1 cellular context compared by ENCODE assay signal in the genomic region with DNA sequence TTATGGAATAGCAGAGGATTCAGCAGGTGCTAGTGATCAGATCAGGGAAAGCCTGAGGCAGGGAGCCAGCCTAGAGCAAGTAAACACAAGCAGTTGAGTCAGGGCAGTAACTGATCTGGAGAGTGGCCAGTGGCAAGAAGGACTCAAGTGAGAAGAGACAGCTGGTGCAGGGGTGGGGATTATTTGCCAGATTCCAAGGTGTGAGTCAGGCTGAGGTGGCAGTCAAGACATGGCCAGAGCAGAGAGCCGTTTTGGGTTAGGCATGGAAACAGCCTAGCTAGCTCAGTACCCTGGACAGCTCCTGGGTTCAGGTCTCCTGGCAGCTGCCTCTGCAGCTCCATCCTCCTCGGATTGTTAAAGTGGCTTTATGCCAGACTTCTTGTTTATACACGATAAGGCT.
A peak's percentile ranks its signal among the peaks of the same experiment; 100 is the strongest.
TF ChIP-seq lines count a peak whose summit lies in the region.

No MANE protein-coding gene starts in this region.

TF ChIP-seq in HepG2, 621 proteins besides CTCF, POLR2A, EP300 and RAD21 (continued from another document and continues in another):
- TF ChIP-seq, protein P1, sequence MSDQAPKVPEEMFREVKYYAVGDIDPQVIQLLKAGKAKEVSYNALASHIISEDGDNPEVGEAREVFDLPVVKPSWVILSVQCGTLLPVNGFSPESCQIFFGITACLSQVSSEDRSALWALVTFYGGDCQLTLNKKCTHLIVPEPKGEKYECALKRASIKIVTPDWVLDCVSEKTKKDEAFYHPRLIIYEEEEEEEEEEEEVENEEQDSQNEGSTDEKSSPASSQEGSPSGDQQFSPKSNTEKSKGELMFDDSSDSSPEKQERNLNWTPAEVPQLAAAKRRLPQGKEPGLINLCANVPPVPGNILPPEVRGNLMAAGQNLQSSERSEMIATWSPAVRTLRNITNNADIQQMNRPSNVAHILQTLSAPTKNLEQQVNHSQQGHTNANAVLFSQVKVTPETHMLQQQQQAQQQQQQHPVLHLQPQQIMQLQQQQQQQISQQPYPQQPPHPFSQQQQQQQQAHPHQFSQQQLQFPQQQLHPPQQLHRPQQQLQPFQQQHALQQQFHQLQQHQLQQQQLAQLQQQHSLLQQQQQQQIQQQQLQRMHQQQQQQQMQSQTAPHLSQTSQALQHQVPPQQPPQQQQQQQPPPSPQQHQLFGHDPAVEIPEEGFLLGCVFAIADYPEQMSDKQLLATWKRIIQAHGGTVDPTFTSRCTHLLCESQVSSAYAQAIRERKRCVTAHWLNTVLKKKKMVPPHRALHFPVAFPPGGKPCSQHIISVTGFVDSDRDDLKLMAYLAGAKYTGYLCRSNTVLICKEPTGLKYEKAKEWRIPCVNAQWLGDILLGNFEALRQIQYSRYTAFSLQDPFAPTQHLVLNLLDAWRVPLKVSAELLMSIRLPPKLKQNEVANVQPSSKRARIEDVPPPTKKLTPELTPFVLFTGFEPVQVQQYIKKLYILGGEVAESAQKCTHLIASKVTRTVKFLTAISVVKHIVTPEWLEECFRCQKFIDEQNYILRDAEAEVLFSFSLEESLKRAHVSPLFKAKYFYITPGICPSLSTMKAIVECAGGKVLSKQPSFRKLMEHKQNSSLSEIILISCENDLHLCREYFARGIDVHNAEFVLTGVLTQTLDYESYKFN (CRISPR knock-in tag; conservative IDR thresholded peaks at IDR 0.05), result no peak
- TF ChIP-seq, protein P2, sequence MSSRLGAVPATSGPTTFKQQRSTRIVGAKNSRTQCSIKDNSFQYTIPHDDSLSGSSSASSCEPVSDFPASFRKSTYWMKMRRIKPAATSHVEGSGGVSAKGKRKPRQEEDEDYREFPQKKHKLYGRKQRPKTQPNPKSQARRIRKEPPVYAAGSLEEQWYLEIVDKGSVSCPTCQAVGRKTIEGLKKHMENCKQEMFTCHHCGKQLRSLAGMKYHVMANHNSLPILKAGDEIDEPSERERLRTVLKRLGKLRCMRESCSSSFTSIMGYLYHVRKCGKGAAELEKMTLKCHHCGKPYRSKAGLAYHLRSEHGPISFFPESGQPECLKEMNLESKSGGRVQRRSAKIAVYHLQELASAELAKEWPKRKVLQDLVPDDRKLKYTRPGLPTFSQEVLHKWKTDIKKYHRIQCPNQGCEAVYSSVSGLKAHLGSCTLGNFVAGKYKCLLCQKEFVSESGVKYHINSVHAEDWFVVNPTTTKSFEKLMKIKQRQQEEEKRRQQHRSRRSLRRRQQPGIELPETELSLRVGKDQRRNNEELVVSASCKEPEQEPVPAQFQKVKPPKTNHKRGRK (CRISPR knock-in tag; IDR thresholded peaks at IDR 0.05), result no peak
- no peak for TF ChIP-seq ZNF260 (CRISPR knock-in tag; IDR thresholded peaks at IDR 0.05; ENCODE audit: borderline replicate concordance, low read depth)
- TF ChIP-seq SETDB1 (CRISPR knock-in tag; IDR thresholded peaks at IDR 0.05; ENCODE audit: borderline replicate concordance), result no peak
- TF ChIP-seq, protein P3, sequence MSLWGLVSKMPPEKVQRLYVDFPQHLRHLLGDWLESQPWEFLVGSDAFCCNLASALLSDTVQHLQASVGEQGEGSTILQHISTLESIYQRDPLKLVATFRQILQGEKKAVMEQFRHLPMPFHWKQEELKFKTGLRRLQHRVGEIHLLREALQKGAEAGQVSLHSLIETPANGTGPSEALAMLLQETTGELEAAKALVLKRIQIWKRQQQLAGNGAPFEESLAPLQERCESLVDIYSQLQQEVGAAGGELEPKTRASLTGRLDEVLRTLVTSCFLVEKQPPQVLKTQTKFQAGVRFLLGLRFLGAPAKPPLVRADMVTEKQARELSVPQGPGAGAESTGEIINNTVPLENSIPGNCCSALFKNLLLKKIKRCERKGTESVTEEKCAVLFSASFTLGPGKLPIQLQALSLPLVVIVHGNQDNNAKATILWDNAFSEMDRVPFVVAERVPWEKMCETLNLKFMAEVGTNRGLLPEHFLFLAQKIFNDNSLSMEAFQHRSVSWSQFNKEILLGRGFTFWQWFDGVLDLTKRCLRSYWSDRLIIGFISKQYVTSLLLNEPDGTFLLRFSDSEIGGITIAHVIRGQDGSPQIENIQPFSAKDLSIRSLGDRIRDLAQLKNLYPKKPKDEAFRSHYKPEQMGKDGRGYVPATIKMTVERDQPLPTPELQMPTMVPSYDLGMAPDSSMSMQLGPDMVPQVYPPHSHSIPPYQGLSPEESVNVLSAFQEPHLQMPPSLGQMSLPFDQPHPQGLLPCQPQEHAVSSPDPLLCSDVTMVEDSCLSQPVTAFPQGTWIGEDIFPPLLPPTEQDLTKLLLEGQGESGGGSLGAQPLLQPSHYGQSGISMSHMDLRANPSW (CRISPR knock-in tag; IDR thresholded peaks at IDR 0.05; ENCODE audit: borderline replicate concordance), result no peak
- no peak for TF ChIP-seq ZKSCAN1 (IDR thresholded peaks at IDR 0.05; ENCODE audit: low read length)
- 0 out of 2 replicates have a peak, but pooled peaks have one; percentile 28 for TF ChIP-seq HOXA9 (CRISPR knock-in tag; IDR thresholded peaks at IDR 0.05; ENCODE audit: borderline replicate concordance)
- TF ChIP-seq REXO4 (CRISPR knock-in tag; IDR thresholded peaks at IDR 0.05; ENCODE audit: borderline replicate concordance), result no peak
- no peak for TF ChIP-seq CREB1 (IDR thresholded peaks at IDR 0.05)
- no peak for TF ChIP-seq CREB1 (CRISPR knock-in tag; IDR thresholded peaks at IDR 0.05)
- TF ChIP-seq, protein P4, sequence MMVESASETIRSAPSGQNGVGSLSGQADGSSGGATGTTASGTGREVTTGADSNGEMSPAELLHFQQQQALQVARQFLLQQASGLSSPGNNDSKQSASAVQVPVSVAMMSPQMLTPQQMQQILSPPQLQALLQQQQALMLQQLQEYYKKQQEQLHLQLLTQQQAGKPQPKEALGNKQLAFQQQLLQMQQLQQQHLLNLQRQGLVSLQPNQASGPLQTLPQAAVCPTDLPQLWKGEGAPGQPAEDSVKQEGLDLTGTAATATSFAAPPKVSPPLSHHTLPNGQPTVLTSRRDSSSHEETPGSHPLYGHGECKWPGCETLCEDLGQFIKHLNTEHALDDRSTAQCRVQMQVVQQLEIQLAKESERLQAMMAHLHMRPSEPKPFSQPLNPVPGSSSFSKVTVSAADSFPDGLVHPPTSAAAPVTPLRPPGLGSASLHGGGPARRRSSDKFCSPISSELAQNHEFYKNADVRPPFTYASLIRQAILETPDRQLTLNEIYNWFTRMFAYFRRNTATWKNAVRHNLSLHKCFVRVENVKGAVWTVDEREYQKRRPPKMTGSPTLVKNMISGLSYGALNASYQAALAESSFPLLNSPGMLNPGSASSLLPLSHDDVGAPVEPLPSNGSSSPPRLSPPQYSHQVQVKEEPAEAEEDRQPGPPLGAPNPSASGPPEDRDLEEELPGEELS (CRISPR knock-in tag; IDR thresholded peaks at IDR 0.05), result 0 out of 2 replicates have a peak, but pooled peaks have one; percentile 17
- no peak for TF ChIP-seq ZNF101 (CRISPR knock-in tag; IDR thresholded peaks at IDR 0.05; ENCODE audit: borderline replicate concordance, low read depth)
- TF ChIP-seq KAT7 (CRISPR knock-in tag; IDR thresholded peaks at IDR 0.05; ENCODE audit: borderline replicate concordance), result no peak
- TF ChIP-seq MXI1 (IDR thresholded peaks at IDR 0.05; ENCODE audit: borderline replicate concordance, low read depth, low read length), result no peak
- TF ChIP-seq ZNF282 (IDR thresholded peaks at IDR 0.05; ENCODE audit: partially characterized antibody), result no peak
- TF ChIP-seq ZNF484 (CRISPR knock-in tag; IDR thresholded peaks at IDR 0.05; ENCODE audit: borderline replicate concordance, low read depth), result no peak
- TF ChIP-seq, protein P5, sequence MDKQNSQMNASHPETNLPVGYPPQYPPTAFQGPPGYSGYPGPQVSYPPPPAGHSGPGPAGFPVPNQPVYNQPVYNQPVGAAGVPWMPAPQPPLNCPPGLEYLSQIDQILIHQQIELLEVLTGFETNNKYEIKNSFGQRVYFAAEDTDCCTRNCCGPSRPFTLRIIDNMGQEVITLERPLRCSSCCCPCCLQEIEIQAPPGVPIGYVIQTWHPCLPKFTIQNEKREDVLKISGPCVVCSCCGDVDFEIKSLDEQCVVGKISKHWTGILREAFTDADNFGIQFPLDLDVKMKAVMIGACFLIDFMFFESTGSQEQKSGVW (CRISPR knock-in tag; IDR thresholded peaks at IDR 0.05; ENCODE audit: borderline replicate concordance), result peak; percentile 38; the same call in 1 of the 2 replicates
- 0 out of 2 replicates have a peak, but pooled peaks have one; percentile 20 for TF ChIP-seq ZBTB7B (CRISPR knock-in tag; IDR thresholded peaks at IDR 0.05)
- TF ChIP-seq CENPX (CRISPR knock-in tag; IDR thresholded peaks at IDR 0.05), result no peak
- TF ChIP-seq GTF2F1 (IDR thresholded peaks at IDR 0.05; ENCODE audit: low read length), result no peak
- 0 out of 2 replicates have a peak, but pooled peaks have one; percentile 41 for TF ChIP-seq ZNF552 (CRISPR knock-in tag; IDR thresholded peaks at IDR 0.05; ENCODE audit: borderline replicate concordance)
- no peak for TF ChIP-seq ZNF674 (CRISPR knock-in tag; IDR thresholded peaks at IDR 0.05; ENCODE audit: low read depth)
- TF ChIP-seq ZNF34 (CRISPR knock-in tag; IDR thresholded peaks at IDR 0.05; ENCODE audit: borderline replicate concordance), result no peak
- no peak for TF ChIP-seq ZNF235 (CRISPR knock-in tag; IDR thresholded peaks at IDR 0.05; ENCODE audit: borderline replicate concordance)
- TF ChIP-seq SMAD9 (CRISPR knock-in tag; IDR thresholded peaks at IDR 0.05), result no peak
- TF ChIP-seq NFKBIZ (CRISPR knock-in tag; IDR thresholded peaks at IDR 0.05), result peak; percentile 39; the same call in 1 of the 2 replicates
- TF ChIP-seq CENPT (CRISPR knock-in tag; IDR thresholded peaks at IDR 0.05; ENCODE audit: low read depth), result no peak
- TF ChIP-seq HNF4G (IDR thresholded peaks at IDR 0.05; ENCODE audit: borderline replicate concordance, low read depth, low read length), result no peak
- no peak for TF ChIP-seq HNF4G (CRISPR knock-in tag; IDR thresholded peaks at IDR 0.05; ENCODE audit: borderline replicate concordance, low read depth)
- TF ChIP-seq ZNF83 (CRISPR knock-in tag; IDR thresholded peaks at IDR 0.05; ENCODE audit: borderline replicate concordance), result peak; percentile 62; the same call in 1 of the 2 replicates
- no peak for TF ChIP-seq JDP2 (CRISPR knock-in tag; IDR thresholded peaks at IDR 0.05; ENCODE audit: borderline replicate concordance)
- no peak for TF ChIP-seq NRL (CRISPR knock-in tag; IDR thresholded peaks at IDR 0.05; ENCODE audit: borderline replicate concordance)
- no peak for TF ChIP-seq TCF7 (IDR thresholded peaks at IDR 0.05; ENCODE audit: low read depth)
- TF ChIP-seq ZNF12 (CRISPR knock-in tag; IDR thresholded peaks at IDR 0.05), result no peak
- no peak for TF ChIP-seq NONO (IDR thresholded peaks at IDR 0.05)
- no peak for TF ChIP-seq NONO (CRISPR knock-in tag; conservative IDR thresholded peaks at IDR 0.05)
- no peak for TF ChIP-seq RCOR2 (CRISPR knock-in tag; IDR thresholded peaks at IDR 0.05)
- no peak for TF ChIP-seq ADNP (CRISPR knock-in tag; IDR thresholded peaks at IDR 0.05)
- no peak for TF ChIP-seq ZNF550 (CRISPR knock-in tag; IDR thresholded peaks at IDR 0.05; ENCODE audit: borderline replicate concordance)
- no peak for TF ChIP-seq BRD4 (CRISPR knock-in tag; IDR thresholded peaks at IDR 0.05)
- TF ChIP-seq, protein P6, sequence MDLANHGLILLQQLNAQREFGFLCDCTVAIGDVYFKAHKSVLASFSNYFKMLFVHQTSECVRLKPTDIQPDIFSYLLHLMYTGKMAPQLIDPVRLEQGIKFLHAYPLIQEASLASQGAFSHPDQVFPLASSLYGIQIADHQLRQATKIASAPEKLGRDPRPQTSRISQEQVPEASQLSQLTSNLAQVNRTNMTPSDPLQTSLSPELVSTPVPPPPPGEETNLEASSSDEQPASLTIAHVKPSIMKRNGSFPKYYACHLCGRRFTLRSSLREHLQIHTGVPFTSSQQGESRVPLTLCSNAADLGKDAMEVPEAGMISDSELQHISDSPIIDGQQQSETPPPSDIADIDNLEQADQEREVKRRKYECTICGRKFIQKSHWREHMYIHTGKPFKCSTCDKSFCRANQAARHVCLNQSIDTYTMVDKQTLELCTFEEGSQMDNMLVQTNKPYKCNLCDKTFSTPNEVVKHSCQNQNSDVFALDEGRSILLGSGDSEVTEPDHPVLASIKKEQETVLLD (CRISPR knock-in tag; IDR thresholded peaks at IDR 0.05; ENCODE audit: low read depth), result 0 out of 2 replicates have a peak, but pooled peaks have one; percentile 37
- TF ChIP-seq CBX5 (CRISPR knock-in tag; IDR thresholded peaks at IDR 0.05; ENCODE audit: borderline replicate concordance), result 0 out of 2 replicates have a peak, but pooled peaks have one; percentile 48
- no peak for TF ChIP-seq ZSCAN21 (CRISPR knock-in tag; IDR thresholded peaks at IDR 0.05; ENCODE audit: borderline replicate concordance)
- TF ChIP-seq, protein P7, sequence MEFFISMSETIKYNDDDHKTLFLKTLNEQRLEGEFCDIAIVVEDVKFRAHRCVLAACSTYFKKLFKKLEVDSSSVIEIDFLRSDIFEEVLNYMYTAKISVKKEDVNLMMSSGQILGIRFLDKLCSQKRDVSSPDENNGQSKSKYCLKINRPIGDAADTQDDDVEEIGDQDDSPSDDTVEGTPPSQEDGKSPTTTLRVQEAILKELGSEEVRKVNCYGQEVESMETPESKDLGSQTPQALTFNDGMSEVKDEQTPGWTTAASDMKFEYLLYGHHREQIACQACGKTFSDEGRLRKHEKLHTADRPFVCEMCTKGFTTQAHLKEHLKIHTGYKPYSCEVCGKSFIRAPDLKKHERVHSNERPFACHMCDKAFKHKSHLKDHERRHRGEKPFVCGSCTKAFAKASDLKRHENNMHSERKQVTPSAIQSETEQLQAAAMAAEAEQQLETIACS (CRISPR knock-in tag; IDR thresholded peaks at IDR 0.05), result no peak
- TF ChIP-seq, protein P8, sequence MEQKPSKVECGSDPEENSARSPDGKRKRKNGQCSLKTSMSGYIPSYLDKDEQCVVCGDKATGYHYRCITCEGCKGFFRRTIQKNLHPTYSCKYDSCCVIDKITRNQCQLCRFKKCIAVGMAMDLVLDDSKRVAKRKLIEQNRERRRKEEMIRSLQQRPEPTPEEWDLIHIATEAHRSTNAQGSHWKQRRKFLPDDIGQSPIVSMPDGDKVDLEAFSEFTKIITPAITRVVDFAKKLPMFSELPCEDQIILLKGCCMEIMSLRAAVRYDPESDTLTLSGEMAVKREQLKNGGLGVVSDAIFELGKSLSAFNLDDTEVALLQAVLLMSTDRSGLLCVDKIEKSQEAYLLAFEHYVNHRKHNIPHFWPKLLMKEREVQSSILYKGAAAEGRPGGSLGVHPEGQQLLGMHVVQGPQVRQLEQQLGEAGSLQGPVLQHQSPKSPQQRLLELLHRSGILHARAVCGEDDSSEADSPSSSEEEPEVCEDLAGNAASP (CRISPR knock-in tag; IDR thresholded peaks at IDR 0.05; ENCODE audit: borderline replicate concordance), result peak; percentile 76
- no peak for TF ChIP-seq XRCC5 (optimal IDR thresholded peaks at IDR 0.05; ENCODE audit: low read length)
